ENCODE assay signal across 18 cellular contexts in the genomic region with DNA sequence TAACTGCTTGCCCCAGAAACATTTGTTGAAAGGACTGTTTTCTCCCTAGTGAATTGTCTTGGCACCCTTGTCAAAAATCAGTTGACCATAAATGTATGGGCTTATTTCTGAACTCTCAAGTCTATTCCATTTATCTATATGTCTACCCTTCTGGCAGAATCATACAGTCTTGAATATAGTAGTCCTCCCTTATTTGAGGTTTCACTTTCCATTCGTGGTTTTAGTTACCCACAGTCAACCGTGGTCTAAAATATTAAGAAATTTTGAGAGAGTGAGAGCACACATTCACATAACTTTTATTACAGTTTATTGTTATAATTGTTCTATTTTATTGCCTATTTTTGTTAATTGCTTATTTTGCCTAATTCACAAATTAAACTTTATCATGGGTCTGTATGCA. TPM values are rescaled to one million over a fixed set of nuclear protein-coding genes. Genes with fewer than 3 reads are reported as not detected.
DNase-seq lines count a peak whose midpoint lies in the region; ATAC-seq, FAIRE-seq and TF ChIP-seq lines count a peak whose summit lies in the region.
"Had no signal": no experiment of that assay in that cellular context is flagged by ENCODE, and none has a peak within 500 bp of the region (broad histone marks: within the 10 kb centered on the region; RNA-seq: fewer than 3 reads in every experiment).

No MANE protein-coding gene starts in this region.

- H3K27ac Mint-ChIP-seq in activated naive CD8-positive, alpha-beta T cell treated with anti-CD3 and anti-CD28 coated beads for 36 hours = peak overlapping the region; percentile 34

- H3K36me3 ChIP-seq in BLaER1 (no peaks in the 10 kb centered on the region), KOPT-K1 (ENCODE audit: insufficient read depth, low read length) (no peaks in the 10 kb centered on the region), pancreas (no peaks in the 10 kb centered on the region)
- H3K36me3 ChIP-seq: BLaER1 treated with 17β-estradiol and CSF1 and Interleukin-3, amounts not matched to agents 10 nM and 100 nM; vagina had no signal

- ATAC-seq in GM18502 (IDR thresholded peaks at IDR 0.05; ENCODE audit: poor library complexity, unreplicated experiment) (peak; percentile 74), pancreas (no peak), GM18870 (IDR thresholded peaks at IDR 0.05; ENCODE audit: unreplicated experiment) (no peak)

- 86 to 90% methylated on average over 2 of the region's 2 CpGs for WGBS in pancreas, 2 donors

- H3K9me3 ChIP-seq in BLaER1 = peaks cover 11% of the 10 kb centered on the region
- peaks cover 16% of the 10 kb centered on the region for H3K9me3 ChIP-seq in KOPT-K1 (ENCODE audit: insufficient read depth, low read length, poor library complexity, severe bottlenecking)
- no peaks in the 10 kb centered on the region for H3K9me3 ChIP-seq in pancreas
- H3K9me3 ChIP-seq: vagina had no signal

- H3K27me3 ChIP-seq in BLaER1 = no peaks in the 10 kb centered on the region
- H3K27me3 ChIP-seq in pancreas = no peaks in the 10 kb centered on the region
- H3K27me3 ChIP-seq: BLaER1 treated with 17β-estradiol and CSF1 and Interleukin-3, amounts not matched to agents 10 nM and 100 nM; vagina had no signal

- no peaks in the 10 kb centered on the region for H3K4me1 ChIP-seq in BLaER1
- H3K4me1 ChIP-seq in pancreas = no peaks in the 10 kb centered on the region
- H3K4me1 ChIP-seq: BLaER1 treated with 17β-estradiol and CSF1 and Interleukin-3, amounts not matched to agents 10 nM and 100 nM; vagina had no signal

- no peaks in the 10 kb centered on the region for H4K20me1 ChIP-seq in BLaER1
- H4K20me1 ChIP-seq: BLaER1 treated with 17β-estradiol and CSF1 and Interleukin-3, amounts not matched to agents 10 nM and 100 nM had no signal

- H3K36me3 Mint-ChIP-seq in activated naive CD8-positive, alpha-beta T cell treated with anti-CD3 and anti-CD28 coated beads for 36 hours = peaks cover 11% of the 10 kb centered on the region

- peaks cover 17% of the 10 kb centered on the region for H3K9me3 Mint-ChIP-seq in activated naive CD8-positive, alpha-beta T cell treated with anti-CD3 and anti-CD28 coated beads for 36 hours

- peak overlapping the region; percentile 22 for H3K4me3 Mint-ChIP-seq in activated naive CD8-positive, alpha-beta T cell treated with anti-CD3 and anti-CD28 coated beads for 36 hours

- peaks cover 21% of the 10 kb centered on the region for H3K4me1 Mint-ChIP-seq in activated naive CD8-positive, alpha-beta T cell treated with anti-CD3 and anti-CD28 coated beads for 36 hours

- H3K27ac ChIP-seq in BLaER1 = no peak overlapping the region
- peak overlapping the region; percentile 51 for H3K27ac ChIP-seq in KOPT-K1 (ENCODE audit: low read depth, low read length, poor library complexity, severe bottlenecking)
- H3K27ac ChIP-seq in pancreas = no peak overlapping the region
- H3K27ac ChIP-seq: BLaER1 treated with 17β-estradiol and CSF1 and Interleukin-3, amounts not matched to agents 10 nM and 100 nM; HL-60; vagina had no signal

- TF ChIP-seq CTCF in pancreas (IDR thresholded peaks at IDR 0.05) = no peak

- intact Hi-C loops in pancreas (cut with DNase I) = no loop called here

- DNase-seq in activated naive CD8-positive, alpha-beta T cell treated with anti-CD3 and anti-CD28 coated beads for 36 hours = no peak
- DNase-seq in pancreas (no peak), pons (ENCODE audit: low spot score) (no peak)
- DNase-seq in activated CD4-positive, CD25-positive, alpha-beta regulatory T cell (lab: John Stamatoyannopoulos, UW) = no peak
- DNase-seq: activated CD4-positive, alpha-beta T cell treated with anti-CD3 and anti-CD28 coated beads, Interleukin-2, amount 50 U/mL, for 1 hour; effector CD4-positive, alpha-beta T cell; foreskin melanocyte; NCI-H1092; NCI-H524 treated with DMSO at 0.1 percent for 48 hours; SK-N-SH had no signal

- FAIRE-seq in pancreas (lab: Jason Lieb, UNC) = no peak
- FAIRE-seq: astrocyte had no signal

- no peak overlapping the region for H3K9ac ChIP-seq in BLaER1
- H3K9ac ChIP-seq: BLaER1 treated with 17β-estradiol and CSF1 and Interleukin-3, amounts not matched to agents 10 nM and 100 nM; SK-N-SH had no signal

- H3K4me3 ChIP-seq in BLaER1 (no peak overlapping the region), pancreas (no peak overlapping the region)
- H3K4me3 ChIP-seq: BLaER1 treated with 17β-estradiol and CSF1 and Interleukin-3, amounts not matched to agents 10 nM and 100 nM; vagina had no signal

- no peaks in the 10 kb centered on the region for H3K27me3 Mint-ChIP-seq in activated naive CD8-positive, alpha-beta T cell treated with anti-CD3 and anti-CD28 coated beads for 36 hours

- H3K4me2 ChIP-seq in BLaER1 = peak overlapping the region; percentile 8; the same call in 1 of the 2 replicates
- H3K4me2 ChIP-seq: SK-N-SH had no signal

RNA-seq across cellular contexts. Expression of a gene that starts 17.4 kb away (rescaled TPM):
- total RNA-seq in activated naive CD8-positive, alpha-beta T cell treated with anti-CD3 and anti-CD28 coated beads for 36 hours = 10 to 100 TPM; 22.3 to 26.5 TPM
- 10 to 100 TPM in 1 of 6 donors, 1 to 10 TPM in 5; 3.5 to 10.3 (median 4.5) TPM for total RNA-seq in pancreas
- 1 to 10 TPM; 1.8 to 4.9 TPM for polyA plus RNA-seq in pancreas

RNA-seq across cellular contexts. Expression of a gene that starts 33.6 kb away (rescaled TPM):
- total RNA-seq in activated naive CD8-positive, alpha-beta T cell treated with anti-CD3 and anti-CD28 coated beads for 36 hours = 10 to 100 TPM; 15.1 to 18.4 TPM
- total RNA-seq in pancreas = 10 to 100 TPM; 23.5 to 56.4 (median 33.0) TPM
- polyA plus RNA-seq in pancreas = 10 to 100 TPM; 17.0 to 21.2 TPM
